1 cellular context compared by ENCODE assay signal in the genomic region with DNA sequence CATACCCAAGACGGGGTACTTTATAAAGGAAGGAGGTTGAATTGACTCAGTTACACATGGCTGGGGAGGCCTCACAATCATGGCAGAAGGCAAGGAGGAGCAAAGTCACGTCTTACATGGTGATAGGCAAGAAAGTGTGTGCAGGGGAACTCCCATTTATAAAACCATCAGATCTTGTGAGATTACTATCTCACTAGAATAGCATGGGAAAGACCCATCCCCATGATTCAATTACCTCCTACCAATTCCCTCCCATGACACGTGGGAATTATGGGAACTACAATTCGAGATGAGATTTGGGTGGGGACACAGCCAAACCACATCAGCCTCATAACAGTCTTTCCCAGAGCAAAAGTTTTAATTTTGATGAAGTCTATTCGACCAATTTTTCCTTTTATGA.
TF ChIP-seq lines count a peak whose summit lies in the region.
"Not testable (repeated sequence)": the region's sequence is repeated elsewhere in the genome, so short reads cannot be mapped to it uniquely, and the experiment has no call there.

No MANE protein-coding gene starts in this region.

TF ChIP-seq in K562, 482 proteins besides CTCF, POLR2A, EP300 and RAD21:
- TF ChIP-seq FOXM1 (IDR thresholded peaks at IDR 0.05; ENCODE audit: low read depth) (peak; percentile 35; the same call in 1 of the 2 replicates), TRIM24 (IDR thresholded peaks at IDR 0.05) (peak; percentile 11 to 50; a peak in 2 of 4 replicates), ZNF431 (CRISPR knock-in tag; IDR thresholded peaks at IDR 0.05) (0 out of 2 replicates have a peak, but pooled peaks have one; percentile 49), CBX3 (IDR thresholded peaks at IDR 0.05; ENCODE audit: borderline replicate concordance in 1 of 2, low read length in 2 of 2) (peak in 1 of 2 experiments; percentile 41; a peak in 1 of 3 replicates), CC2D1A (IDR thresholded peaks at IDR 0.05) (peak; percentile 79)
- not testable (repeated sequence) for TF ChIP-seq FOXM1 (CRISPR knock-in tag; IDR thresholded peaks at IDR 0.05; ENCODE audit: low read depth)
- TF ChIP-seq, protein P1, sequence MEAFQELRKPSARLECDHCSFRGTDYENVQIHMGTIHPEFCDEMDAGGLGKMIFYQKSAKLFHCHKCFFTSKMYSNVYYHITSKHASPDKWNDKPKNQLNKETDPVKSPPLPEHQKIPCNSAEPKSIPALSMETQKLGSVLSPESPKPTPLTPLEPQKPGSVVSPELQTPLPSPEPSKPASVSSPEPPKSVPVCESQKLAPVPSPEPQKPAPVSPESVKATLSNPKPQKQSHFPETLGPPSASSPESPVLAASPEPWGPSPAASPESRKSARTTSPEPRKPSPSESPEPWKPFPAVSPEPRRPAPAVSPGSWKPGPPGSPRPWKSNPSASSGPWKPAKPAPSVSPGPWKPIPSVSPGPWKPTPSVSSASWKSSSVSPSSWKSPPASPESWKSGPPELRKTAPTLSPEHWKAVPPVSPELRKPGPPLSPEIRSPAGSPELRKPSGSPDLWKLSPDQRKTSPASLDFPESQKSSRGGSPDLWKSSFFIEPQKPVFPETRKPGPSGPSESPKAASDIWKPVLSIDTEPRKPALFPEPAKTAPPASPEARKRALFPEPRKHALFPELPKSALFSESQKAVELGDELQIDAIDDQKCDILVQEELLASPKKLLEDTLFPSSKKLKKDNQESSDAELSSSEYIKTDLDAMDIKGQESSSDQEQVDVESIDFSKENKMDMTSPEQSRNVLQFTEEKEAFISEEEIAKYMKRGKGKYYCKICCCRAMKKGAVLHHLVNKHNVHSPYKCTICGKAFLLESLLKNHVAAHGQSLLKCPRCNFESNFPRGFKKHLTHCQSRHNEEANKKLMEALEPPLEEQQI (IDR thresholded peaks at IDR 0.05): peak; percentile 87
